In genomic region chr6:118551063-118551672, GRCh38 we compare ENCODE assay signal across 8 cellular contexts. TPM values are rescaled to one million over a fixed set of nuclear protein-coding genes. Genes with fewer than 3 reads are reported as not detected.
A peak's percentile ranks its signal among the peaks of the same experiment; 100 is the strongest.
DNase-seq lines count a peak whose midpoint lies in the region; ATAC-seq, FAIRE-seq and TF ChIP-seq lines count a peak whose summit lies in the region.

No MANE protein-coding gene starts in this region.

- H3K36me3 ChIP-seq in ascending aorta, result peaks cover 2 to 25% of the 10 kb centered on the region in 2 donors
- H3K36me3 ChIP-seq in hepatocyte (replicated peaks; ENCODE audit: insufficient read depth, low read depth), result no peaks in the 10 kb centered on the region
- no peaks in the 10 kb centered on the region for H3K36me3 ChIP-seq in small intestine (ENCODE audit: control insufficient read depth in 2 of 2, insufficient read depth in 2 of 2, low read length in 2 of 2)

- no peak overlapping the region for H3K27ac Mint-ChIP-seq in activated CD4-positive, alpha-beta memory T cell treated with anti-CD3 and anti-CD28 coated beads for 36 hours

- H3K4me3 ChIP-seq in ascending aorta (peak overlapping the region; percentile 53 to 69), hepatocyte (no peak overlapping the region), small intestine (ENCODE audit: low read depth in 1 of 2, low read length in 2 of 2) (no peak overlapping the region)

- H3K27me3 ChIP-seq in ascending aorta, result no peaks in the 10 kb centered on the region
- no peaks in the 10 kb centered on the region for H3K27me3 ChIP-seq in hepatocyte
- H3K27me3 ChIP-seq in small intestine (ENCODE audit: control insufficient read depth in 2 of 2, insufficient read depth in 2 of 2, low read length in 2 of 2), result no peaks in the 10 kb centered on the region

- FAIRE-seq in small intestine (lab: Jason Lieb, UNC), result peak; percentile 10

- no peaks in the 10 kb centered on the region for H3K9me2 ChIP-seq in hepatocyte (replicated peaks; ENCODE audit: insufficient read depth)

- H3K4me2 ChIP-seq in hepatocyte, result no peak overlapping the region

- DNase-seq in Caki2 (ENCODE audit: low read depth), result peak; percentile 18
- DNase-seq in NCI-H345 (lab: John Stamatoyannopoulos, UW), result peak; percentile 56
- DNase-seq in ascending aorta (ENCODE audit: low spot score in 2 of 2), result no peak
- peak; percentile 65 for DNase-seq in hepatocyte (ENCODE audit: low spot score)
- peak; percentile 32 for DNase-seq in small intestine
- no peak for DNase-seq in activated CD4-positive, alpha-beta memory T cell treated with anti-CD3 and anti-CD28 coated beads for 36 hours

- in situ Hi-C loops in Caki2 (cut with HindIII; ENCODE audit: low pct_unique_long_range_greater_than_20kb, low sequenced_read_pairs), result no loop called here

- POLR2A ChIA-PET in activated CD4-positive, alpha-beta memory T cell treated with anti-CD3 and anti-CD28 coated beads for 36 hours (lab: Charles Lee), result no interaction called here

- no peak overlapping the region for H3K4me3 Mint-ChIP-seq in activated CD4-positive, alpha-beta memory T cell treated with anti-CD3 and anti-CD28 coated beads for 36 hours

- ATAC-seq in GM18907 (IDR thresholded peaks at IDR 0.05; ENCODE audit: unreplicated experiment) (peak; percentile 92), HG03135 (IDR thresholded peaks at IDR 0.05; ENCODE audit: unreplicated experiment) (peak; percentile 93)

- 16% methylated on average over 2 of the region's 2 CpGs for WGBS in hepatocyte (ENCODE audit: low lambda C conversion rate, missing lambda C conversion rate)
- 14 to 19% (median 18%) methylated on average over 2 of the region's 2 CpGs for WGBS in small intestine, 3 donors

- CTCF ChIA-PET in activated CD4-positive, alpha-beta memory T cell treated with anti-CD3 and anti-CD28 coated beads for 36 hours (lab: Charles Lee), result interaction anchor here (0.6 to 0.9 kb wide), 5 partner anchors 250 to 984 kb away, joined by 3 to 4 read pairs (median 3); no protein-coding TSS in a partner anchor

- TF ChIP-seq CTCF in ascending aorta (IDR thresholded peaks at IDR 0.05) (peak; percentile 57 to 69 (median 64)), hepatocyte (IDR thresholded peaks at IDR 0.05; ENCODE audit: poor library complexity) (peak; percentile 67)

- peaks cover 29% of the 10 kb centered on the region for H3K4me1 Mint-ChIP-seq in activated CD4-positive, alpha-beta memory T cell treated with anti-CD3 and anti-CD28 coated beads for 36 hours (ENCODE audit: low read depth)

- no peaks in the 10 kb centered on the region for H3K9me3 ChIP-seq in ascending aorta
- H3K9me3 ChIP-seq in hepatocyte (ENCODE audit: low read depth), result no peaks in the 10 kb centered on the region
- H3K9me3 ChIP-seq in small intestine (ENCODE audit: control insufficient read depth, low read depth), result no peaks in the 10 kb centered on the region

- peak overlapping the region; percentile 83 to 89 for H3K27ac ChIP-seq in ascending aorta
- H3K27ac ChIP-seq in hepatocyte, result no peak overlapping the region
- no peak overlapping the region for H3K27ac ChIP-seq in small intestine (ENCODE audit: low read depth in 1 of 2, low read length in 1 of 2)

- H3K4me1 ChIP-seq in ascending aorta (no peaks in the 10 kb centered on the region), hepatocyte (ENCODE audit: insufficient read depth) (no peaks in the 10 kb centered on the region), small intestine (ENCODE audit: control insufficient read depth in 2 of 2, insufficient read depth in 1 of 2, low read depth in 1 of 2, low read length in 1 of 2) (no peaks in the 10 kb centered on the region)

- H4K20me1 ChIP-seq in hepatocyte (ENCODE audit: insufficient read depth, poor library complexity, severe bottlenecking), result peaks cover 18% of the 10 kb centered on the region

- H3K9me3 Mint-ChIP-seq in activated CD4-positive, alpha-beta memory T cell treated with anti-CD3 and anti-CD28 coated beads for 36 hours, result no peaks in the 10 kb centered on the region

- H3K79me2 ChIP-seq in hepatocyte, result peaks cover 55% of the 10 kb centered on the region

- peaks cover 6% of the 10 kb centered on the region for H3K36me3 Mint-ChIP-seq in activated CD4-positive, alpha-beta memory T cell treated with anti-CD3 and anti-CD28 coated beads for 36 hours

- intact Hi-C loops in ascending aorta (cut with DNase I), result loop anchor here (2.0 to 5.0 kb wide), 3 partner anchors 38 to 266 kb away; no protein-coding TSS in a partner anchor
- intact Hi-C loops in activated CD4-positive, alpha-beta memory T cell treated with anti-CD3 and anti-CD28 coated beads for 36 hours (cut with micrococcal nuclease), result loop anchor here (1.0 to 5.0 kb wide), 3 partner anchors 64 to 575 kb away; no protein-coding TSS in a partner anchor

- no peak overlapping the region for H2AFZ ChIP-seq in hepatocyte

- no peaks in the 10 kb centered on the region for H3K27me3 Mint-ChIP-seq in activated CD4-positive, alpha-beta memory T cell treated with anti-CD3 and anti-CD28 coated beads for 36 hours

RNA-seq across cellular contexts. Expression of gene PLN, which starts 3.1 kb away (rescaled TPM):
- total RNA-seq in Caki2 (2014; rRNA removed; shearing (Covaris generic); ENCODE audit: low replicate concordance), result not detected in 2 replicates
- total RNA-seq in ascending aorta (129 TPM), hepatocyte (0.80 TPM in 1 of 2 replicates, not detected in the other)
- polyA plus RNA-seq in hepatocyte (0.40 and 0.69 TPM in 2 replicates), small intestine (10 to 100 TPM in 1 of 3 donors, 1 to 10 TPM in 1, under 1 TPM in 1; 0.67 to 14.3 (median 9.5) TPM)
- total RNA-seq in activated CD4-positive, alpha-beta memory T cell treated with anti-CD3 and anti-CD28 coated beads for 36 hours, result not detected

Comparison
In these comparisons a context has a peak if more than half of its experiments do, and no peak if none do; other contexts are left out.
1. DNase-seq: peak in Caki2 (single experiment), NCI-H345 (single experiment), hepatocyte (single experiment) and small intestine (single experiment); none in ascending aorta (0 of 2) and activated CD4-positive, alpha-beta memory T cell treated with anti-CD3 and anti-CD28 coated beads for 36 hours (single experiment).
2. H3K27ac ChIP-seq: peak in ascending aorta (2 of 2); none in hepatocyte (single experiment) and small intestine (0 of 2).
3. H3K4me3 ChIP-seq: peak in ascending aorta (2 of 2); none in hepatocyte (single experiment) and small intestine (0 of 2).
4. RNA of gene PLN, which starts 3.1 kb away (total RNA-seq): 129 TPM in ascending aorta (single experiment); 0.80 TPM in hepatocyte, not detected in activated CD4-positive, alpha-beta memory T cell treated with anti-CD3 and anti-CD28 coated beads for 36 hours and not detected in Caki2; every median in the first group is over 10 times any median in the second.